Comparison of ENCODE assay signal across 1 cellular context in the genomic region with DNA sequence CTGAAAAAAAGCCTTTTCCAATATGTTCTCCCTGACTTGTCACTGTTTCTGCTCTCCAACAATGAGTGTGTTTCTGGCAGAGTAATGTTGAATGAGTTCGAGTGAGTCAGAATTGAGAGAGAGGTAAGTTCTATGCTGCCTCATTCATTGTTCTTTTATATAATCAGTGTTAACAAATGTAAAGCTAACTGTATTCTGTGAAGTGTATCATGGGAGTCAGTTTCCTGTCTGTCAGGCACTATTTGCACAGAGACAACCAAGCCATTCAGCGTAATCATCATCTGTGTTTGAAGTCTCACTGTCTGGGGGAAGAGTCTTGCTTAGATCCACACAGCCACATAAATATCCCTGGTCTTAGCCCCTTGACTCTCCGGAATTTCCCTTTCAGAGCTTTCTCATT.
TF ChIP-seq lines count a peak whose summit lies in the region.

No MANE protein-coding gene starts in this region.

TF ChIP-seq in HepG2, 621 proteins besides CTCF, POLR2A, EP300 and RAD21 (continued from another document and continues in another):
- TF ChIP-seq, protein P1, sequence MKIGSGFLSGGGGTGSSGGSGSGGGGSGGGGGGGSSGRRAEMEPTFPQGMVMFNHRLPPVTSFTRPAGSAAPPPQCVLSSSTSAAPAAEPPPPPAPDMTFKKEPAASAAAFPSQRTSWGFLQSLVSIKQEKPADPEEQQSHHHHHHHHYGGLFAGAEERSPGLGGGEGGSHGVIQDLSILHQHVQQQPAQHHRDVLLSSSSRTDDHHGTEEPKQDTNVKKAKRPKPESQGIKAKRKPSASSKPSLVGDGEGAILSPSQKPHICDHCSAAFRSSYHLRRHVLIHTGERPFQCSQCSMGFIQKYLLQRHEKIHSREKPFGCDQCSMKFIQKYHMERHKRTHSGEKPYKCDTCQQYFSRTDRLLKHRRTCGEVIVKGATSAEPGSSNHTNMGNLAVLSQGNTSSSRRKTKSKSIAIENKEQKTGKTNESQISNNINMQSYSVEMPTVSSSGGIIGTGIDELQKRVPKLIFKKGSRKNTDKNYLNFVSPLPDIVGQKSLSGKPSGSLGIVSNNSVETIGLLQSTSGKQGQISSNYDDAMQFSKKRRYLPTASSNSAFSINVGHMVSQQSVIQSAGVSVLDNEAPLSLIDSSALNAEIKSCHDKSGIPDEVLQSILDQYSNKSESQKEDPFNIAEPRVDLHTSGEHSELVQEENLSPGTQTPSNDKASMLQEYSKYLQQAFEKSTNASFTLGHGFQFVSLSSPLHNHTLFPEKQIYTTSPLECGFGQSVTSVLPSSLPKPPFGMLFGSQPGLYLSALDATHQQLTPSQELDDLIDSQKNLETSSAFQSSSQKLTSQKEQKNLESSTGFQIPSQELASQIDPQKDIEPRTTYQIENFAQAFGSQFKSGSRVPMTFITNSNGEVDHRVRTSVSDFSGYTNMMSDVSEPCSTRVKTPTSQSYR (CRISPR knock-in tag; IDR thresholded peaks at IDR 0.05; ENCODE audit: borderline replicate concordance), result peak; percentile 56; the same call in 1 of the 2 replicates
- TF ChIP-seq XRCC5 (optimal IDR thresholded peaks at IDR 0.05; ENCODE audit: low read length), result peak; percentile 74
- TF ChIP-seq PHF5A (CRISPR knock-in tag; IDR thresholded peaks at IDR 0.05; ENCODE audit: low read depth, unreplicated experiment), result peak; percentile 89
- TF ChIP-seq GATAD2A (CRISPR knock-in tag; IDR thresholded peaks at IDR 0.05), result peak; percentile 82
- TF ChIP-seq, protein P2, sequence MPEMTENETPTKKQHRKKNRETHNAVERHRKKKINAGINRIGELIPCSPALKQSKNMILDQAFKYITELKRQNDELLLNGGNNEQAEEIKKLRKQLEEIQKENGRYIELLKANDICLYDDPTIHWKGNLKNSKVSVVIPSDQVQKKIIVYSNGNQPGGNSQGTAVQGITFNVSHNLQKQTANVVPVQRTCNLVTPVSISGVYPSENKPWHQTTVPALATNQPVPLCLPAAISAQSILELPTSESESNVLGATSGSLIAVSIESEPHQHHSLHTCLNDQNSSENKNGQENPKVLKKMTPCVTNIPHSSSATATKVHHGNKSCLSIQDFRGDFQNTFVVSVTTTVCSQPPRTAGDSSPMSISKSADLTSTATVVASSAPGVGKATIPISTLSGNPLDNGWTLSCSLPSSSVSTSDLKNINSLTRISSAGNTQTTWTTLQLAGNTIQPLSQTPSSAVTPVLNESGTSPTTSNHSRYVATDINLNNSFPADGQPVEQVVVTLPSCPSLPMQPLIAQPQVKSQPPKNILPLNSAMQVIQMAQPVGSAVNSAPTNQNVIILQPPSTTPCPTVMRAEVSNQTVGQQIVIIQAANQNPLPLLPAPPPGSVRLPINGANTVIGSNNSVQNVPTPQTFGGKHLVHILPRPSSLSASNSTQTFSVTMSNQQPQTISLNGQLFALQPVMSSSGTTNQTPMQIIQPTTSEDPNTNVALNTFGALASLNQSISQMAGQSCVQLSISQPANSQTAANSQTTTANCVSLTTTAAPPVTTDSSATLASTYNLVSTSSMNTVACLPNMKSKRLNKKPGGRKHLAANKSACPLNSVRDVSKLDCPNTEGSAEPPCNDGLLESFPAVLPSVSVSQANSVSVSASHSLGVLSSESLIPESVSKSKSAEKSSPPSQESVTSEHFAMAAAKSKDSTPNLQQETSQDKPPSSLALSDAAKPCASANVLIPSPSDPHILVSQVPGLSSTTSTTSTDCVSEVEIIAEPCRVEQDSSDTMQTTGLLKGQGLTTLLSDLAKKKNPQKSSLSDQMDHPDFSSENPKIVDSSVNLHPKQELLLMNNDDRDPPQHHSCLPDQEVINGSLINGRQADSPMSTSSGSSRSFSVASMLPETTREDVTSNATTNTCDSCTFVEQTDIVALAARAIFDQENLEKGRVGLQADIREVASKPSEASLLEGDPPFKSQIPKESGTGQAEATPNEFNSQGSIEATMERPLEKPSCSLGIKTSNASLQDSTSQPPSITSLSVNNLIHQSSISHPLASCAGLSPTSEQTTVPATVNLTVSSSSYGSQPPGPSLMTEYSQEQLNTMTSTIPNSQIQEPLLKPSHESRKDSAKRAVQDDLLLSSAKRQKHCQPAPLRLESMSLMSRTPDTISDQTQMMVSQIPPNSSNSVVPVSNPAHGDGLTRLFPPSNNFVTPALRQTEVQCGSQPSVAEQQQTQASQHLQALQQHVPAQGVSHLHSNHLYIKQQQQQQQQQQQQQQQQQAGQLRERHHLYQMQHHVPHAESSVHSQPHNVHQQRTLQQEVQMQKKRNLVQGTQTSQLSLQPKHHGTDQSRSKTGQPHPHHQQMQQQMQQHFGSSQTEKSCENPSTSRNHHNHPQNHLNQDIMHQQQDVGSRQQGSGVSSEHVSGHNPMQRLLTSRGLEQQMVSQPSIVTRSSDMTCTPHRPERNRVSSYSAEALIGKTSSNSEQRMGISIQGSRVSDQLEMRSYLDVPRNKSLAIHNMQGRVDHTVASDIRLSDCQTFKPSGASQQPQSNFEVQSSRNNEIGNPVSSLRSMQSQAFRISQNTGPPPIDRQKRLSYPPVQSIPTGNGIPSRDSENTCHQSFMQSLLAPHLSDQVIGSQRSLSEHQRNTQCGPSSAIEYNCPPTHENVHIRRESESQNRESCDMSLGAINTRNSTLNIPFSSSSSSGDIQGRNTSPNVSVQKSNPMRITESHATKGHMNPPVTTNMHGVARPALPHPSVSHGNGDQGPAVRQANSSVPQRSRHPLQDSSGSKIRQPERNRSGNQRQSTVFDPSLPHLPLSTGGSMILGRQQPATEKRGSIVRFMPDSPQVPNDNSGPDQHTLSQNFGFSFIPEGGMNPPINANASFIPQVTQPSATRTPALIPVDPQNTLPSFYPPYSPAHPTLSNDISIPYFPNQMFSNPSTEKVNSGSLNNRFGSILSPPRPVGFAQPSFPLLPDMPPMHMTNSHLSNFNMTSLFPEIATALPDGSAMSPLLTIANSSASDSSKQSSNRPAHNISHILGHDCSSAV (CRISPR knock-in tag; IDR thresholded peaks at IDR 0.05; ENCODE audit: borderline replicate concordance), result no peak
- TF ChIP-seq ZC3H4 (CRISPR knock-in tag; IDR thresholded peaks at IDR 0.05; ENCODE audit: borderline replicate concordance), result no peak
- TF ChIP-seq KDM6A (CRISPR knock-in tag; IDR thresholded peaks at IDR 0.05; ENCODE audit: low read depth), result peak; percentile 39; the same call in 1 of the 2 replicates
- TF ChIP-seq, protein P3, sequence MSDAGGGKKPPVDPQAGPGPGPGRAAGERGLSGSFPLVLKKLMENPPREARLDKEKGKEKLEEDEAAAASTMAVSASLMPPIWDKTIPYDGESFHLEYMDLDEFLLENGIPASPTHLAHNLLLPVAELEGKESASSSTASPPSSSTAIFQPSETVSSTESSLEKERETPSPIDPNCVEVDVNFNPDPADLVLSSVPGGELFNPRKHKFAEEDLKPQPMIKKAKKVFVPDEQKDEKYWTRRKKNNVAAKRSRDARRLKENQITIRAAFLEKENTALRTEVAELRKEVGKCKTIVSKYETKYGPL (CRISPR knock-in tag; IDR thresholded peaks at IDR 0.05), result peak; percentile 17; the same call in 1 of the 2 replicates
- TF ChIP-seq MAFF (IDR thresholded peaks at IDR 0.05; ENCODE audit: low read depth, low read length), result peak; percentile 79
- peak; percentile 74; the same call in 1 of the 2 replicates for TF ChIP-seq GFI1 (CRISPR knock-in tag; IDR thresholded peaks at IDR 0.05; ENCODE audit: borderline replicate concordance)
- TF ChIP-seq KDM1A (CRISPR knock-in tag; IDR thresholded peaks at IDR 0.05), result no peak
- TF ChIP-seq JUN (CRISPR knock-in tag; IDR thresholded peaks at IDR 0.05), result peak; percentile 50; the same call in 1 of the 2 replicates
- no peak for TF ChIP-seq ZNF160 (CRISPR knock-in tag; IDR thresholded peaks at IDR 0.05)
- peak; percentile 48 for TF ChIP-seq THAP11 (CRISPR knock-in tag; IDR thresholded peaks at IDR 0.05)
- TF ChIP-seq TEAD3 (CRISPR knock-in tag; optimal IDR thresholded peaks at IDR 0.05; ENCODE audit: borderline replicate concordance), result peak; percentile 85
- peak; percentile 16; the same call in 1 of the 2 replicates for TF ChIP-seq SP5 (CRISPR knock-in tag; IDR thresholded peaks at IDR 0.05; ENCODE audit: borderline replicate concordance, low read depth)
- no peak for TF ChIP-seq RBFOX2 (IDR thresholded peaks at IDR 0.05; ENCODE audit: low read depth, low read length)
- TF ChIP-seq, protein P4, sequence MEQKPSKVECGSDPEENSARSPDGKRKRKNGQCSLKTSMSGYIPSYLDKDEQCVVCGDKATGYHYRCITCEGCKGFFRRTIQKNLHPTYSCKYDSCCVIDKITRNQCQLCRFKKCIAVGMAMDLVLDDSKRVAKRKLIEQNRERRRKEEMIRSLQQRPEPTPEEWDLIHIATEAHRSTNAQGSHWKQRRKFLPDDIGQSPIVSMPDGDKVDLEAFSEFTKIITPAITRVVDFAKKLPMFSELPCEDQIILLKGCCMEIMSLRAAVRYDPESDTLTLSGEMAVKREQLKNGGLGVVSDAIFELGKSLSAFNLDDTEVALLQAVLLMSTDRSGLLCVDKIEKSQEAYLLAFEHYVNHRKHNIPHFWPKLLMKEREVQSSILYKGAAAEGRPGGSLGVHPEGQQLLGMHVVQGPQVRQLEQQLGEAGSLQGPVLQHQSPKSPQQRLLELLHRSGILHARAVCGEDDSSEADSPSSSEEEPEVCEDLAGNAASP (CRISPR knock-in tag; IDR thresholded peaks at IDR 0.05; ENCODE audit: borderline replicate concordance), result peak; percentile 56; the same call in 1 of the 2 replicates
- no peak for TF ChIP-seq SYNCRIP (IDR thresholded peaks at IDR 0.05; ENCODE audit: insufficient read depth, low read depth, low read length)
- TF ChIP-seq LCORL (IDR thresholded peaks at IDR 0.05), result no peak
- peak; percentile 57; the same call in 1 of the 2 replicates for TF ChIP-seq LCORL (CRISPR knock-in tag; IDR thresholded peaks at IDR 0.05)
- peak; percentile 25; the same call in 1 of the 2 replicates for TF ChIP-seq GABPB1 (CRISPR knock-in tag; IDR thresholded peaks at IDR 0.05)
- TF ChIP-seq ZNF431 (CRISPR knock-in tag; IDR thresholded peaks at IDR 0.05; ENCODE audit: borderline replicate concordance, low read depth), result peak; percentile 34; the same call in 1 of the 2 replicates
- TF ChIP-seq ZNF614 (CRISPR knock-in tag; IDR thresholded peaks at IDR 0.05; ENCODE audit: borderline replicate concordance), result peak; percentile 95
- TF ChIP-seq, protein P5, sequence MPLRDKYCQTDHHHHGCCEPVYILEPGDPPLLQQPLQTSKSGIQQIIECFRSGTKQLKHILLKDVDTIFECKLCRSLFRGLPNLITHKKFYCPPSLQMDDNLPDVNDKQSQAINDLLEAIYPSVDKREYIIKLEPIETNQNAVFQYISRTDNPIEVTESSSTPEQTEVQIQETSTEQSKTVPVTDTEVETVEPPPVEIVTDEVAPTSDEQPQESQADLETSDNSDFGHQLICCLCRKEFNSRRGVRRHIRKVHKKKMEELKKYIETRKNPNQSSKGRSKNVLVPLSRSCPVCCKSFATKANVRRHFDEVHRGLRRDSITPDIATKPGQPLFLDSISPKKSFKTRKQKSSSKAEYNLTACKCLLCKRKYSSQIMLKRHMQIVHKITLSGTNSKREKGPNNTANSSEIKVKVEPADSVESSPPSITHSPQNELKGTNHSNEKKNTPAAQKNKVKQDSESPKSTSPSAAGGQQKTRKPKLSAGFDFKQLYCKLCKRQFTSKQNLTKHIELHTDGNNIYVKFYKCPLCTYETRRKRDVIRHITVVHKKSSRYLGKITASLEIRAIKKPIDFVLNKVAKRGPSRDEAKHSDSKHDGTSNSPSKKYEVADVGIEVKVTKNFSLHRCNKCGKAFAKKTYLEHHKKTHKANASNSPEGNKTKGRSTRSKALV (CRISPR knock-in tag; IDR thresholded peaks at IDR 0.05), result no peak
- peak; percentile 97 for TF ChIP-seq ARID5B (CRISPR knock-in tag; IDR thresholded peaks at IDR 0.05)
- peak; percentile 88; the same call in 1 of the 2 replicates for TF ChIP-seq NFIC (IDR thresholded peaks at IDR 0.05; ENCODE audit: low read length)
- peak; percentile 66 for TF ChIP-seq FOSL1 (CRISPR knock-in tag; IDR thresholded peaks at IDR 0.05; ENCODE audit: borderline replicate concordance)
- TF ChIP-seq DPF2 (CRISPR knock-in tag; IDR thresholded peaks at IDR 0.05; ENCODE audit: borderline replicate concordance, low read depth), result peak; percentile 78
- no peak for TF ChIP-seq FUBP1 (CRISPR knock-in tag; IDR thresholded peaks at IDR 0.05; ENCODE audit: borderline replicate concordance)
- TF ChIP-seq SIX1 (CRISPR knock-in tag; IDR thresholded peaks at IDR 0.05; ENCODE audit: borderline replicate concordance), result peak; percentile 74; the same call in 1 of the 2 replicates
- TF ChIP-seq POGZ (CRISPR knock-in tag; IDR thresholded peaks at IDR 0.05), result peak; percentile 89; the same call in 1 of the 2 replicates
- peak; percentile 81 for TF ChIP-seq ZNF317 (CRISPR knock-in tag; IDR thresholded peaks at IDR 0.05)
- no peak for TF ChIP-seq RARG (CRISPR knock-in tag; IDR thresholded peaks at IDR 0.05; ENCODE audit: low read depth)
- peak; percentile 92 for TF ChIP-seq FOXA3 (CRISPR knock-in tag; IDR thresholded peaks at IDR 0.05)
- TF ChIP-seq NR3C1 (CRISPR knock-in tag; IDR thresholded peaks at IDR 0.05), result no peak
